1 cellular context compared by ENCODE assay signal in the genomic region with DNA sequence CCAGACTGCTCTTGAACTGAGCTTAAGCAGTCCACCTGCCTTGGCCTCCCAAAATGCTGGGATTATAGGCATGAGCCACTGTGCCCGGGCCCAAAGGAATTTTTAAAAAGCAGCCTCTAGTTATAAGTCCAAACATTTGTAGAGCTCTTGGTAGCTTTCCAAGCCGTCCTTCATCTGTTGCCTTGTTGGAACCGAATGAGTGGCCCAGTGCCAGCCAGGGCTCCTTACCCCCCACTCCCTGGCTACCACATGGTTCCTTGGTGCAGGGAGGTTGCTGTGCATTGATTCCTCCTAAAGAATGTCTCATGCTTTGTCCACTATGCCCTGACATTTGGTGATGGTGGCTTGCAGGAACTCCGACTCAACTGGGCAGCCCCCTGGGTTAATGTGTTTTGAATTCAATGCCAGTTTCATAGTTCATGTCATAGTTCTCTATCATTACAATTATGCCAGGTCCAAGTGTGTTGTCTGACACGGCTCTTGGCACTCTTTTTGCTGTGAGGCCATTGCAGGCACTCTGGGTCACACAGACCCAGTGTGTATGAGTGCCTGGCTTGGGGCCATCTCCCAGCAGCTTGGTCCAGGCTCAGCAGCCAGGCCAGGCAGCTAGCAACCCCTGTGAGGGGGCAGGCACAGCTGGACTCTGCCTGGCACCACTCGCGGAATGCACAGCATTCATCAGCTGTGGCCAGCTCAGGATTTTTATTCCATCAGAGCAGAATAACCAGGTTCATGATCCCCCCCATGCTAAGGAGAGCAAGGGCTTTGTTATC.
TF ChIP-seq lines count a peak whose summit lies in the region.

No MANE protein-coding gene starts in this region.

TF ChIP-seq in GM23338, 12 proteins besides CTCF, POLR2A, EP300 and RAD21 (continued from another document):
- TF ChIP-seq, protein P1, sequence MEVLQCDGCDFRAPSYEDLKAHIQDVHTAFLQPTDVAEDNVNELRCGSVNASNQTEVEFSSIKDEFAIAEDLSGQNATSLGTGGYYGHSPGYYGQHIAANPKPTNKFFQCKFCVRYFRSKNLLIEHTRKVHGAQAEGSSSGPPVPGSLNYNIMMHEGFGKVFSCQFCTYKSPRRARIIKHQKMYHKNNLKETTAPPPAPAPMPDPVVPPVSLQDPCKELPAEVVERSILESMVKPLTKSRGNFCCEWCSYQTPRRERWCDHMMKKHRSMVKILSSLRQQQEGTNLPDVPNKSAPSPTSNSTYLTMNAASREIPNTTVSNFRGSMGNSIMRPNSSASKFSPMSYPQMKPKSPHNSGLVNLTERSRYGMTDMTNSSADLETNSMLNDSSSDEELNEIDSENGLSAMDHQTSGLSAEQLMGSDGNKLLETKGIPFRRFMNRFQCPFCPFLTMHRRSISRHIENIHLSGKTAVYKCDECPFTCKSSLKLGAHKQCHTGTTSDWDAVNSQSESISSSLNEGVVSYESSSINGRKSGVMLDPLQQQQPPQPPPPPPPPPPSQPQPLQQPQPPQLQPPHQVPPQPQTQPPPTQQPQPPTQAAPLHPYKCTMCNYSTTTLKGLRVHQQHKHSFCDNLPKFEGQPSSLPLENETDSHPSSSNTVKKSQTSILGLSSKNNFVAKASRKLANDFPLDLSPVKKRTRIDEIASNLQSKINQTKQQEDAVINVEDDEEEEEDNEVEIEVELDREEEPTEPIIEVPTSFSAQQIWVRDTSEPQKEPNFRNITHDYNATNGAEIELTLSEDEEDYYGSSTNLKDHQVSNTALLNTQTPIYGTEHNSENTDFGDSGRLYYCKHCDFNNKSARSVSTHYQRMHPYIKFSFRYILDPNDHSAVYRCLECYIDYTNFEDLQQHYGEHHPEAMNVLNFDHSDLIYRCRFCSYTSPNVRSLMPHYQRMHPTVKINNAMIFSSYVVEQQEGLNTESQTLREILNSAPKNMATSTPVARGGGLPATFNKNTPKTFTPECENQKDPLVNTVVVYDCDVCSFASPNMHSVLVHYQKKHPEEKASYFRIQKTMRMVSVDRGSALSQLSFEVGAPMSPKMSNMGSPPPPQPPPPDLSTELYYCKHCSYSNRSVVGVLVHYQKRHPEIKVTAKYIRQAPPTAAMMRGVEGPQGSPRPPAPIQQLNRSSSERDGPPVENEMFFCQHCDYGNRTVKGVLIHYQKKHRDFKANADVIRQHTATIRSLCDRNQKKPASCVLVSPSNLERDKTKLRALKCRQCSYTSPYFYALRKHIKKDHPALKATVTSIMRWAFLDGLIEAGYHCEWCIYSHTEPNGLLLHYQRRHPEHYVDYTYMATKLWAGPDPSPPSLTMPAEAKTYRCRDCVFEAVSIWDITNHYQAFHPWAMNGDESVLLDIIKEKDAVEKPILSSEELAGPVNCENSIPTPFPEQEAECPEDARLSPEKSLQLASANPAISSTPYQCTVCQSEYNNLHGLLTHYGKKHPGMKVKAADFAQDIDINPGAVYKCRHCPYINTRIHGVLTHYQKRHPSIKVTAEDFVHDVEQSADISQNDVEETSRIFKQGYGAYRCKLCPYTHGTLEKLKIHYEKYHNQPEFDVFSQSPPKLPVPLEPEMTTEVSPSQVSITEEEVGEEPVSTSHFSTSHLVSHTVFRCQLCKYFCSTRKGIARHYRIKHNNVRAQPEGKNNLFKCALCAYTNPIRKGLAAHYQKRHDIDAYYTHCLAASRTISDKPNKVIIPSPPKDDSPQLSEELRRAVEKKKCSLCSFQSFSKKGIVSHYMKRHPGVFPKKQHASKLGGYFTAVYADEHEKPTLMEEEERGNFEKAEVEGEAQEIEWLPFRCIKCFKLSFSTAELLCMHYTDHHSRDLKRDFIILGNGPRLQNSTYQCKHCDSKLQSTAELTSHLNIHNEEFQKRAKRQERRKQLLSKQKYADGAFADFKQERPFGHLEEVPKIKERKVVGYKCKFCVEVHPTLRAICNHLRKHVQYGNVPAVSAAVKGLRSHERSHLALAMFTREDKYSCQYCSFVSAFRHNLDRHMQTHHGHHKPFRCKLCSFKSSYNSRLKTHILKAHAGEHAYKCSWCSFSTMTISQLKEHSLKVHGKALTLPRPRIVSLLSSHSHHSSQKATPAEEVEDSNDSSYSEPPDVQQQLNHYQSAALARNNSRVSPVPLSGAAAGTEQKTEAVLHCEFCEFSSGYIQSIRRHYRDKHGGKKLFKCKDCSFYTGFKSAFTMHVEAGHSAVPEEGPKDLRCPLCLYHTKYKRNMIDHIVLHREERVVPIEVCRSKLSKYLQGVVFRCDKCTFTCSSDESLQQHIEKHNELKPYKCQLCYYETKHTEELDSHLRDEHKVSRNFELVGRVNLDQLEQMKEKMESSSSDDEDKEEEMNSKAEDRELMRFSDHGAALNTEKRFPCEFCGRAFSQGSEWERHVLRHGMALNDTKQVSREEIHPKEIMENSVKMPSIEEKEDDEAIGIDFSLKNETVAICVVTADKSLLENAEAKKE (CRISPR knock-in tag; IDR thresholded peaks at IDR 0.05) = no peak
